15 cellular contexts compared by ENCODE assay signal in genomic region chr9:112765281-112765680, GRCh38.
"Had no signal": no experiment of that assay in that cellular context is flagged by ENCODE, and none has a peak within 500 bp of the region (broad histone marks: within the 10 kb centered on the region; RNA-seq: fewer than 3 reads in every experiment).

No MANE protein-coding gene starts in this region.

- H3K4me3 Mint-ChIP-seq: dendritic cell treated with granulocyte-macrophage colony-stimulating factor and Interleukin-4, amounts not matched to agents 40 ng/mL and 50 ng/mL, for 4 days; effector memory CD8-positive, alpha-beta T cell; stimulated activated naive B cell treated with anti-CD40 and anti-IgM and Interleukin-4, amounts not matched to agents 10 μg/mL and 1 μg/mL and 100 μg/mL, for 72 hours; stimulated activated naive CD8-positive, alpha-beta T cell treated with anti-CD3 and anti-CD28 coated beads, Interleukin-15, amount 100 ng/mL, for 72 hours had no signal

- H3K4me3 ChIP-seq: esophagus muscularis mucosa, gastroesophageal sphincter, psoas muscle, thoracic aorta had no signal

- DNase-seq: effector memory CD8-positive, alpha-beta T cell; foreskin fibroblast; naive B cell; psoas muscle; retina; stimulated activated CD4-positive, alpha-beta T cell treated with anti-CD3 and anti-CD28 coated beads, Interleukin-2, amount 100 ng/mL, for 24 hours; stimulated activated CD4-positive, alpha-beta T cell treated with anti-CD3 and anti-CD28 coated beads, Interleukin-4, amount 100 ng/mL, for 4 hours; stimulated activated naive B cell treated with anti-CD40 and anti-IgM and Interleukin-4, amounts not matched to agents 10 μg/mL and 1 μg/mL and 100 μg/mL, for 72 hours; stimulated activated naive CD8-positive, alpha-beta T cell treated with anti-CD3 and anti-CD28 coated beads, Interleukin-15, amount 100 ng/mL, for 72 hours had no signal

- H3K27ac Mint-ChIP-seq: dendritic cell treated with granulocyte-macrophage colony-stimulating factor and Interleukin-4, amounts not matched to agents 40 ng/mL and 50 ng/mL, for 4 days; effector memory CD8-positive, alpha-beta T cell; stimulated activated naive CD8-positive, alpha-beta T cell treated with anti-CD3 and anti-CD28 coated beads, Interleukin-15, amount 100 ng/mL, for 72 hours had no signal

- H3K27ac ChIP-seq: epithelial cell of prostate, esophagus muscularis mucosa, gastroesophageal sphincter, neutrophil, psoas muscle, thoracic aorta had no signal

- H3K9me3 ChIP-seq: gastroesophageal sphincter, neutrophil, thoracic aorta had no signal

- H3K27me3 Mint-ChIP-seq: dendritic cell treated with granulocyte-macrophage colony-stimulating factor and Interleukin-4, amounts not matched to agents 40 ng/mL and 50 ng/mL, for 4 days; effector memory CD8-positive, alpha-beta T cell; naive B cell; stimulated activated naive B cell treated with anti-CD40 and anti-IgM and Interleukin-4, amounts not matched to agents 10 μg/mL and 1 μg/mL and 100 μg/mL, for 72 hours; stimulated activated naive CD8-positive, alpha-beta T cell treated with anti-CD3 and anti-CD28 coated beads, Interleukin-15, amount 100 ng/mL, for 72 hours had no signal

- H3K27me3 ChIP-seq: esophagus muscularis mucosa, gastroesophageal sphincter, neutrophil had no signal

- H3K4me1 ChIP-seq: esophagus muscularis mucosa, gastroesophageal sphincter, psoas muscle had no signal

- H3K36me3 ChIP-seq: gastroesophageal sphincter, neutrophil, thoracic aorta had no signal
